11 cellular contexts compared by ENCODE assay signal in genomic region chr22:31530816-31531180, GRCh38. TPM values are rescaled to one million over a fixed set of nuclear protein-coding genes. Genes with fewer than 3 reads are reported as not detected.
A peak's percentile ranks its signal among the peaks of the same experiment; 100 is the strongest.
DNase-seq lines count a peak whose midpoint lies in the region; ATAC-seq and TF ChIP-seq lines count a peak whose summit lies in the region.
"Had no signal": no experiment of that assay in that cellular context is flagged by ENCODE, and none has a peak within 500 bp of the region (broad histone marks: within the 10 kb centered on the region; RNA-seq: fewer than 3 reads in every experiment).

No MANE protein-coding gene starts in this region.

- H3K4me1 ChIP-seq in stomach, result peaks cover 7 to 28% (median 23%) of the 10 kb centered on the region in 4 donors

- H3K4me1 Mint-ChIP-seq in activated CD4-positive, alpha-beta memory T cell treated with anti-CD3 and anti-CD28 coated beads for 36 hours (ENCODE audit: low read depth), result peaks cover 59% of the 10 kb centered on the region
- H3K4me1 Mint-ChIP-seq in activated CD4-positive, alpha-beta memory T cell treated with anti-CD3 and anti-CD28 coated beads, Interleukin-2, amount 10 ng/mL, durations not matched to agents 7 days and 5 days, result peaks cover 47% of the 10 kb centered on the region

- CTCF ChIA-PET in activated CD4-positive, alpha-beta memory T cell treated with anti-CD3 and anti-CD28 coated beads for 36 hours (lab: Charles Lee), result no interaction called here
- CTCF ChIA-PET in activated CD4-positive, alpha-beta memory T cell treated with anti-CD3 and anti-CD28 coated beads, Interleukin-2, amount 10 ng/mL, durations not matched to agents 7 days and 5 days (lab: Charles Lee), result no interaction called here

- 21 to 44% (median 26%) methylated on average over 3 of the region's 3 CpGs for WGBS in stomach, 5 donors

- H3K36me3 Mint-ChIP-seq in activated CD4-positive, alpha-beta memory T cell treated with anti-CD3 and anti-CD28 coated beads for 36 hours, result peaks cover 50% of the 10 kb centered on the region
- H3K36me3 Mint-ChIP-seq in activated CD4-positive, alpha-beta memory T cell treated with anti-CD3 and anti-CD28 coated beads, Interleukin-2, amount 10 ng/mL, durations not matched to agents 7 days and 5 days (ENCODE audit: low read depth), result peaks cover 66% of the 10 kb centered on the region

- intact Hi-C loops in activated CD4-positive, alpha-beta memory T cell treated with anti-CD3 and anti-CD28 coated beads for 36 hours (cut with micrococcal nuclease), result no loop called here
- intact Hi-C loops in stomach (cut with DNase I; ENCODE audit: low total_unique reads), result no loop called here

- TF ChIP-seq POLR2A in stomach (IDR thresholded peaks at IDR 0.05), result no peak

- no peak for ATAC-seq in GM21381 (IDR thresholded peaks at IDR 0.05; ENCODE audit: unreplicated experiment)
- ATAC-seq: naive thymus-derived CD4-positive, alpha-beta T cell had no signal

- H3K4me3 Mint-ChIP-seq in activated CD4-positive, alpha-beta memory T cell treated with anti-CD3 and anti-CD28 coated beads for 36 hours, result no peak overlapping the region
- no peak overlapping the region for H3K4me3 Mint-ChIP-seq in activated CD4-positive, alpha-beta memory T cell treated with anti-CD3 and anti-CD28 coated beads, Interleukin-2, amount 10 ng/mL, durations not matched to agents 7 days and 5 days
- H3K4me3 Mint-ChIP-seq: naive thymus-derived CD4-positive, alpha-beta T cell had no signal

- DNase-seq in activated CD4-positive, alpha-beta memory T cell treated with anti-CD3 and anti-CD28 coated beads for 36 hours, result no peak
- DNase-seq in activated CD4-positive, alpha-beta memory T cell treated with anti-CD3 and anti-CD28 coated beads, Interleukin-2, amount 10 ng/mL, durations not matched to agents 7 days and 5 days, result no peak
- DNase-seq in astrocyte of the spinal cord (ENCODE audit: low read depth, low spot score) (peak; percentile 81), iris pigment epithelial cell (ENCODE audit: low read depth) (peak; percentile 66), stomach (no peak), NCI-H2171 treated with DMSO at 0.1 percent for 48 hours (lab: John Stamatoyannopoulos, UW) (no peak), KBM-7 (no peak)
- DNase-seq: MM.1S; naive thymus-derived CD4-positive, alpha-beta T cell had no signal

- no peak for TF ChIP-seq EP300 in stomach (IDR thresholded peaks at IDR 0.05)

- H3K27ac ChIP-seq in stomach, result peak overlapping the region in 4 of 5 donors; percentile 59 to 80 (median 78)
- H3K27ac ChIP-seq: HL-60 had no signal

- in situ Hi-C loops in astrocyte of the spinal cord (cut with HindIII; ENCODE audit: low sequenced_read_pairs), result no loop called here
- in situ Hi-C loops in KBM-7 (cut with MboI; ENCODE audit: low pct_unique_long_range_greater_than_20kb, low sequenced_read_pairs), result no loop called here

- H3K36me3 ChIP-seq in stomach, result peaks cover 0 to 7% (median 4%) of the 10 kb centered on the region in 4 donors

- no peaks in the 10 kb centered on the region for H3K27me3 ChIP-seq in stomach

- H3K4me3 ChIP-seq in astrocyte of the spinal cord (ENCODE audit: low read depth, low read length), result no peak overlapping the region
- no peak overlapping the region for H3K4me3 ChIP-seq in stomach

- TF ChIP-seq CTCF in astrocyte of the spinal cord (IDR thresholded peaks at IDR 0.05; ENCODE audit: low read depth, low read length) (no peak), stomach (IDR thresholded peaks at IDR 0.05) (no peak)

- peak overlapping the region; percentile 83 for H3K27ac Mint-ChIP-seq in activated CD4-positive, alpha-beta memory T cell treated with anti-CD3 and anti-CD28 coated beads for 36 hours
- no peak overlapping the region for H3K27ac Mint-ChIP-seq in activated CD4-positive, alpha-beta memory T cell treated with anti-CD3 and anti-CD28 coated beads, Interleukin-2, amount 10 ng/mL, durations not matched to agents 7 days and 5 days

- peaks cover 2% of the 10 kb centered on the region for H3K9me3 Mint-ChIP-seq in activated CD4-positive, alpha-beta memory T cell treated with anti-CD3 and anti-CD28 coated beads for 36 hours
- H3K9me3 Mint-ChIP-seq in activated CD4-positive, alpha-beta memory T cell treated with anti-CD3 and anti-CD28 coated beads, Interleukin-2, amount 10 ng/mL, durations not matched to agents 7 days and 5 days, result peaks cover 3% of the 10 kb centered on the region

- H3K27me3 Mint-ChIP-seq in activated CD4-positive, alpha-beta memory T cell treated with anti-CD3 and anti-CD28 coated beads for 36 hours, result no peaks in the 10 kb centered on the region
- H3K27me3 Mint-ChIP-seq in activated CD4-positive, alpha-beta memory T cell treated with anti-CD3 and anti-CD28 coated beads, Interleukin-2, amount 10 ng/mL, durations not matched to agents 7 days and 5 days, result no peaks in the 10 kb centered on the region
- H3K27me3 Mint-ChIP-seq: naive thymus-derived CD4-positive, alpha-beta T cell had no signal

- no peaks in the 10 kb centered on the region for H3K9me3 ChIP-seq in stomach

- POLR2A ChIA-PET in activated CD4-positive, alpha-beta memory T cell treated with anti-CD3 and anti-CD28 coated beads for 36 hours (lab: Charles Lee), result no interaction called here
- POLR2A ChIA-PET in activated CD4-positive, alpha-beta memory T cell treated with anti-CD3 and anti-CD28 coated beads, Interleukin-2, amount 10 ng/mL, durations not matched to agents 7 days and 5 days (lab: Charles Lee), result interaction anchor here (1.1 kb wide), 1 partner anchor 9 kb away, joined by 3 read pairs; no protein-coding TSS in a partner anchor

RNA-seq across cellular contexts. Expression of gene SFI1, which starts 34.5 kb away (rescaled TPM):
- 100 to 1,000 TPM; 227 to 240 TPM for total RNA-seq in activated CD4-positive, alpha-beta memory T cell treated with anti-CD3 and anti-CD28 coated beads for 36 hours
- total RNA-seq in activated CD4-positive, alpha-beta memory T cell treated with anti-CD3 and anti-CD28 coated beads, Interleukin-2, amount 10 ng/mL, durations not matched to agents 7 days and 5 days, result 100 to 1,000 TPM; 140 to 145 TPM
- total RNA-seq in stomach, result 100 to 1,000 TPM in 1 of 5 donors, 10 to 100 TPM in 4; 28.4 to 194 (median 42.6) TPM
- 10 to 100 TPM; 11.3 to 23.7 (median 15.1) TPM for polyA plus RNA-seq in stomach

RNA-seq across cellular contexts. Expression of gene EIF4ENIF1, which starts 41.2 kb away (rescaled TPM):
- 10 to 100 TPM; 39.7 to 43.2 TPM for total RNA-seq in activated CD4-positive, alpha-beta memory T cell treated with anti-CD3 and anti-CD28 coated beads for 36 hours
- 10 to 100 TPM; 35.6 to 37.8 TPM for total RNA-seq in activated CD4-positive, alpha-beta memory T cell treated with anti-CD3 and anti-CD28 coated beads, Interleukin-2, amount 10 ng/mL, durations not matched to agents 7 days and 5 days
- total RNA-seq in stomach, result 10 to 100 TPM in 4 of 5 donors, 1 to 10 TPM in 1; 7.8 to 32.6 (median 19.3) TPM
- 10 to 100 TPM in 1 of 3 donors, 1 to 10 TPM in 2; 8.0 to 10.2 (median 8.1) TPM for polyA plus RNA-seq in stomach

Comparison
In these comparisons a context has a peak if more than half of its experiments do, and no peak if none do; other contexts are left out.
1. DNase-seq: peak in astrocyte of the spinal cord (single experiment) and iris pigment epithelial cell (single experiment); none in activated CD4-positive, alpha-beta memory T cell treated with anti-CD3 and anti-CD28 coated beads for 36 hours (single experiment), activated CD4-positive, alpha-beta memory T cell treated with anti-CD3 and anti-CD28 coated beads, Interleukin-2, amount 10 ng/mL, durations not matched to agents 7 days and 5 days (single experiment), stomach (single experiment), NCI-H2171 treated with DMSO at 0.1 percent for 48 hours (single experiment) and KBM-7 (single experiment).